ENCODE assay signal across 25 cellular contexts in the genomic region with DNA sequence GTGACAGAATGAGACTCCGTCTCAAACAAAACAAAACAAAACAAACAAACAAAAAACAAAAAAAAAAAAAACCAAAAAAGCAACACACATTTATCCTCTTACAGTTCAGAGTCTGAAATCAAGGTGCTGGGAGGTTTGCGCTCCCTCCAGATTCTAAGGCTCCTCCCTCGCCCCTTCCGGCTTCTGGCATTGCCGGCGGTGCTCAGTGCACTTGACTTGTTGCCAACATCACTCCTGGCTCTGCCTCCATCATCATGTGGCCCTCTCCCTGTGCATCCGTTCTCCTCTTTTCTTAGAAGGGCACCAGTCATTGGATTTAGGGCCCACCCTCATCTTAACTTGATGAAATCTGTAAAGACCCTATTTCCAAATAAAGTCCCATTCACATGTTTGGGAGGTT.
"Had no signal": no experiment of that assay in that cellular context is flagged by ENCODE, and none has a peak within 500 bp of the region (broad histone marks: within the 10 kb centered on the region; RNA-seq: fewer than 3 reads in every experiment).

No MANE protein-coding gene starts in this region.

- H3K9me3 Mint-ChIP-seq: activated naive CD8-positive, alpha-beta T cell treated with anti-CD3 and anti-CD28 coated beads, Interleukin-2, amount 10 ng/mL, durations not matched to agents 7 days and 5 days had no signal

- DNase-seq: activated CD4-positive, alpha-beta T cell treated with anti-CD3 and anti-CD28 coated beads for 48 hours; activated CD4-positive, alpha-beta T cell treated with anti-CD3 and anti-CD28 coated beads, Interleukin-2, amount 50 U/mL, for 4 hours; activated CD4-positive, CD25-positive, alpha-beta regulatory T cell treated with anti-CD3 and anti-CD28 coated beads, Interleukin-2, amount 50 U/mL, for 72 hours; activated CD8-positive, alpha-beta memory T cell treated with anti-CD3 and anti-CD28 coated beads, Interleukin-2, amount 50 U/mL, for 48 hours; activated CD8-positive, alpha-beta T cell treated with anti-CD3 and anti-CD28 coated beads, Interleukin-2, amount 10 ng/mL, durations not matched to agents 7 days and 5 days; activated naive CD4-positive, alpha-beta T cell treated with anti-CD3 and anti-CD28 coated beads, Interleukin-2, amount 50 U/mL, for 16 hours; activated naive CD8-positive, alpha-beta T cell treated with anti-CD3 and anti-CD28 coated beads, Interleukin-2, amount 10 ng/mL, durations not matched to agents 7 days and 5 days; activated T-cell treated with anti-CD3 and anti-CD28 coated beads, Interleukin-2, amount 50 U/mL, for 1 hour; adrenal gland; anterior cingulate cortex; central memory CD4-positive, alpha-beta T cell; Kasumi-1; NCI-H1105 treated with DMSO at 0.1 percent for 48 hours; NCI-H1436 treated with DMSO at 0.1 percent for 48 hours; NCI-H187; NCI-H2081; NCI-H510A treated with DMSO at 0.1 percent for 48 hours; NCI-H69; PC-3; SHP77 treated with DMSO at 0.1 percent for 48 hours; T-helper 17 cell; T-helper 9 cell had no signal

- H3K36me3 Mint-ChIP-seq: activated naive CD8-positive, alpha-beta T cell treated with anti-CD3 and anti-CD28 coated beads, Interleukin-2, amount 10 ng/mL, durations not matched to agents 7 days and 5 days; WTC11 had no signal

- H3K4me1 ChIP-seq: adrenal gland had no signal

- H3K27me3 ChIP-seq: adrenal gland had no signal

- H3K27ac ChIP-seq: adrenal gland had no signal

- H3K36me3 ChIP-seq: adrenal gland had no signal

- FAIRE-seq: bronchial epithelial cell, RCC 7860 had no signal

- H3K4me3 ChIP-seq: adrenal gland had no signal

- H3K9me3 ChIP-seq: adrenal gland had no signal

- H3K4me3 Mint-ChIP-seq: activated CD8-positive, alpha-beta T cell treated with anti-CD3 and anti-CD28 coated beads, Interleukin-2, amount 10 ng/mL, durations not matched to agents 7 days and 5 days; activated naive CD8-positive, alpha-beta T cell treated with anti-CD3 and anti-CD28 coated beads, Interleukin-2, amount 10 ng/mL, durations not matched to agents 7 days and 5 days; T-helper 17 cell; WTC11 had no signal

- H3K4me1 Mint-ChIP-seq: activated naive CD8-positive, alpha-beta T cell treated with anti-CD3 and anti-CD28 coated beads, Interleukin-2, amount 10 ng/mL, durations not matched to agents 7 days and 5 days had no signal

- H3K27me3 Mint-ChIP-seq: activated naive CD8-positive, alpha-beta T cell treated with anti-CD3 and anti-CD28 coated beads, Interleukin-2, amount 10 ng/mL, durations not matched to agents 7 days and 5 days had no signal

- ATAC-seq: activated CD8-positive, alpha-beta T cell treated with anti-CD3 and anti-CD28 coated beads, Interleukin-2, amount 10 ng/mL, durations not matched to agents 7 days and 5 days; PC-3; T-helper 17 cell; WTC11 had no signal

- H3K27ac Mint-ChIP-seq: activated CD8-positive, alpha-beta T cell treated with anti-CD3 and anti-CD28 coated beads, Interleukin-2, amount 10 ng/mL, durations not matched to agents 7 days and 5 days; activated naive CD8-positive, alpha-beta T cell treated with anti-CD3 and anti-CD28 coated beads, Interleukin-2, amount 10 ng/mL, durations not matched to agents 7 days and 5 days; T-helper 17 cell; WTC11 had no signal
